8 cellular contexts compared by ENCODE assay signal in genomic region chr22:37639070-37639760, GRCh38. TPM values are rescaled to one million over a fixed set of nuclear protein-coding genes. Genes with fewer than 3 reads are reported as not detected.
A peak's percentile ranks its signal among the peaks of the same experiment; 100 is the strongest.
DNase-seq lines count a peak whose midpoint lies in the region; ATAC-seq and TF ChIP-seq lines count a peak whose summit lies in the region.

A gene with protein sequence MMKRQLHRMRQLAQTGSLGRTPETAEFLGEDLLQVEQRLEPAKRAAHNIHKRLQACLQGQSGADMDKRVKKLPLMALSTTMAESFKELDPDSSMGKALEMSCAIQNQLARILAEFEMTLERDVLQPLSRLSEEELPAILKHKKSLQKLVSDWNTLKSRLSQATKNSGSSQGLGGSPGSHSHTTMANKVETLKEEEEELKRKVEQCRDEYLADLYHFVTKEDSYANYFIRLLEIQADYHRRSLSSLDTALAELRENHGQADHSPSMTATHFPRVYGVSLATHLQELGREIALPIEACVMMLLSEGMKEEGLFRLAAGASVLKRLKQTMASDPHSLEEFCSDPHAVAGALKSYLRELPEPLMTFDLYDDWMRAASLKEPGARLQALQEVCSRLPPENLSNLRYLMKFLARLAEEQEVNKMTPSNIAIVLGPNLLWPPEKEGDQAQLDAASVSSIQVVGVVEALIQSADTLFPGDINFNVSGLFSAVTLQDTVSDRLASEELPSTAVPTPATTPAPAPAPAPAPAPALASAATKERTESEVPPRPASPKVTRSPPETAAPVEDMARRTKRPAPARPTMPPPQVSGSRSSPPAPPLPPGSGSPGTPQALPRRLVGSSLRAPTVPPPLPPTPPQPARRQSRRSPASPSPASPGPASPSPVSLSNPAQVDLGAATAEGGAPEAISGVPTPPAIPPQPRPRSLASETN (plus strand): TSS chr22:37639669. CDS start chr22:37639788, 119 bp downstream.

- no peak for TF ChIP-seq POLR2A in tibial nerve (IDR thresholded peaks at IDR 0.05)

- peaks cover 59% of the 10 kb centered on the region in 2 donors for H3K4me1 Mint-ChIP-seq in effector memory CD8-positive, alpha-beta T cell (ENCODE audit: low read depth in 2 of 2)

- peak; percentile 59 for DNase-seq in EH (ENCODE audit: low read depth)
- DNase-seq in Jurkat, Clone E6-1 (ENCODE audit: low read depth, low spot score): no peak
- peak; percentile 66 for DNase-seq in activated CD4-positive, alpha-beta T cell treated with anti-CD3 and anti-CD28 coated beads for 48 hours
- peak; percentile 33 to 46 (median 35) for DNase-seq in effector memory CD8-positive, alpha-beta T cell
- no peak for DNase-seq in mucosa of gallbladder (ENCODE audit: low spot score)
- DNase-seq in tibial nerve (ENCODE audit: low spot score in 2 of 2): no peak
- no peak for DNase-seq in H4 (ENCODE audit: low spot score)

- peak; percentile 49 for ATAC-seq in effector memory CD8-positive, alpha-beta T cell (replicated peaks)
- ATAC-seq in HG02981 (IDR thresholded peaks at IDR 0.05; ENCODE audit: unreplicated experiment): no peak

- H3K36me3 ChIP-seq in tibial nerve: no peaks in the 10 kb centered on the region

- H3K36me3 Mint-ChIP-seq in effector memory CD8-positive, alpha-beta T cell (ENCODE audit: insufficient read depth): peaks cover 31% of the 10 kb centered on the region

- no peaks in the 10 kb centered on the region for H3K9me3 Mint-ChIP-seq in effector memory CD8-positive, alpha-beta T cell

- TF ChIP-seq CTCF in tibial nerve (IDR thresholded peaks at IDR 0.05): no peak

- H3K4me3 ChIP-seq in Jurkat, Clone E6-1 (ENCODE audit: low read length): peak within 1 kb of the TSS; percentile 59
- peak within 1 kb of the TSS; percentile 33 to 71 (median 54) for H3K4me3 ChIP-seq in tibial nerve

- peak within 1 kb of the TSS in 3 of 4 donors; percentile 51 to 87 (median 74) for H3K27ac ChIP-seq in tibial nerve

- no peaks in the 10 kb centered on the region for H3K27me3 ChIP-seq in tibial nerve

- no peak for TF ChIP-seq EP300 in tibial nerve (IDR thresholded peaks at IDR 0.05)

- H3K27me3 Mint-ChIP-seq in effector memory CD8-positive, alpha-beta T cell: no peaks in the 10 kb centered on the region

- peak within 1 kb of the TSS; percentile 96 to 97 for H3K27ac Mint-ChIP-seq in effector memory CD8-positive, alpha-beta T cell

- peak within 1 kb of the TSS; percentile 94 to 99 for H3K4me3 Mint-ChIP-seq in effector memory CD8-positive, alpha-beta T cell

- peaks cover 0 to 72% (median 54%) of the 10 kb centered on the region in 4 donors for H3K4me1 ChIP-seq in tibial nerve

- no peaks in the 10 kb centered on the region for H3K9me3 ChIP-seq in tibial nerve

- WGBS in tibial nerve, 2 donors: 4 to 11% methylated on average over 19 to 32 of the region's 57 CpGs

RNA-seq across cellular contexts. Expression of the gene that starts here (rescaled TPM):
- polyA plus RNA-seq in Jurkat, Clone E6-1 (2012; ENCODE audit: insufficient read depth, insufficient read length): 17.7 TPM
- total RNA-seq in mucosa of gallbladder (13.6 TPM), tibial nerve (10 to 100 TPM in 2 of 4 donors, 1 to 10 TPM in 2; 7.5 to 19.8 (median 13.9) TPM)
- 6.9 and 14.7 TPM in 2 replicates for total RNA-seq in H4 (2014; rRNA removed; shearing (Covaris generic))

Comparison
In these comparisons a context has a peak if more than half of its experiments do, and no peak if none do; other contexts are left out.
1. DNase-seq: peak in EH (single experiment), activated CD4-positive, alpha-beta T cell treated with anti-CD3 and anti-CD28 coated beads for 48 hours (single experiment) and effector memory CD8-positive, alpha-beta T cell (3 of 3); none in Jurkat, Clone E6-1 (single experiment), mucosa of gallbladder (single experiment), tibial nerve (0 of 2) and H4 (single experiment).